In genomic region chr5:62192958-62193357, GRCh38 we compare ENCODE assay signal across 8 cellular contexts.
"Had no signal": no experiment of that assay in that cellular context is flagged by ENCODE, and none has a peak within 500 bp of the region (broad histone marks: within the 10 kb centered on the region; RNA-seq: fewer than 3 reads in every experiment).

No MANE protein-coding gene starts in this region.

- H3K27ac Mint-ChIP-seq: IgD-negative memory B cell had no signal

- H3K4me2 ChIP-seq: KMS-11 had no signal

- H3K9ac ChIP-seq: KMS-11 had no signal

- DNase-seq: IMR-90, KBM-7, KG1 had no signal

- H3K36me3 Mint-ChIP-seq: IgD-negative memory B cell had no signal

- FAIRE-seq: HepG2, HTR-8/SVneo had no signal

- ATAC-seq: HepG2 had no signal

- H3K27ac ChIP-seq: HL-60, KMS-11 had no signal
